In genomic region chr7:5231811-5232484, GRCh38 we compare ENCODE assay signal across 8 cellular contexts.
A peak's percentile ranks its signal among the peaks of the same experiment; 100 is the strongest.
DNase-seq lines count a peak whose midpoint lies in the region; ATAC-seq and TF ChIP-seq lines count a peak whose summit lies in the region.

No MANE protein-coding gene starts in this region.

- no peak for TF ChIP-seq CTCF in nephron progenitor cell (IDR thresholded peaks at IDR 0.05)

- ATAC-seq in GM18520 (IDR thresholded peaks at IDR 0.05; ENCODE audit: unreplicated experiment) (peak; percentile 58), HG02571 (IDR thresholded peaks at IDR 0.05; ENCODE audit: unreplicated experiment) (peak; percentile 48)

- H3K36me3 Mint-ChIP-seq in nephron progenitor cell (ENCODE audit: low read depth): peaks cover 51% of the 10 kb centered on the region

- peaks cover 40% of the 10 kb centered on the region for H3K4me1 Mint-ChIP-seq in nephron progenitor cell

- H3K9me3 Mint-ChIP-seq in nephron progenitor cell: no peaks in the 10 kb centered on the region

- H3K27ac Mint-ChIP-seq in nephron progenitor cell: peak overlapping the region; percentile 69

- peaks cover 3% of the 10 kb centered on the region for H3K27me3 Mint-ChIP-seq in nephron progenitor cell (ENCODE audit: low read depth, poor library complexity)

- no peak overlapping the region for H3K4me3 Mint-ChIP-seq in nephron progenitor cell

- DNase-seq in NOMO-1 treated with dmso at 0.1 percent for 144 hours (lab: John Stamatoyannopoulos, UW; ENCODE audit: unreplicated experiment) (peak; percentile 54), nephron progenitor cell (no peak), foreskin melanocyte (no peak), NCI-H2171 (lab: John Stamatoyannopoulos, UW) (no peak)
- no peak for DNase-seq in activated CD8-positive, alpha-beta memory T cell treated with anti-CD3 and anti-CD28 coated beads, Interleukin-2, amount 50 U/mL, for 4 hours
- DNase-seq in stimulated activated CD4-positive, alpha-beta T cell treated with anti-CD3 and anti-CD28 coated beads, Interleukin-12 subunit alpha, Interleukin-12 subunit beta, amount 100 ng/mL, for 4 hours: no peak
